1 cellular context compared by ENCODE assay signal in the genomic region with DNA sequence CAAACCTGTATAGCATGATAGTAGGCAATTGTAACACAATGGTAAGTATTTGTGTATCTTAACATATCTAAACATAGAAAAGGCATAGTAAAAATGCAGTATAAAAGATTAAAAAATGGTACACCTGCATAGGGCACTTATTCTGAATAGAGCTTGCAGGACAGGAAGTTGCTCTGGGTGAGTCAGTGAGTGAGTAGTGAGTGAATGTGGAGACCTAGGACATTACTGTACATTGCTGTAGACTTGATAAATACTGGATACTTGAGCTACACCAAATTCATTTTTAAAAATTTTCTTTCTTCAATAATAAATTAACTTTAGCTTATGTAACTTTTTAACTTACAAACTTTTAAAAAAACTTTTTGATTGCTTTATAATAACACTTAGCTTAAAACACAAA.
TF ChIP-seq lines count a peak whose summit lies in the region.

No MANE protein-coding gene starts in this region.

TF ChIP-seq in IMR-90, 13 proteins besides CTCF, POLR2A, EP300 and RAD21 (continued from another document):
- TF ChIP-seq, protein P1, sequence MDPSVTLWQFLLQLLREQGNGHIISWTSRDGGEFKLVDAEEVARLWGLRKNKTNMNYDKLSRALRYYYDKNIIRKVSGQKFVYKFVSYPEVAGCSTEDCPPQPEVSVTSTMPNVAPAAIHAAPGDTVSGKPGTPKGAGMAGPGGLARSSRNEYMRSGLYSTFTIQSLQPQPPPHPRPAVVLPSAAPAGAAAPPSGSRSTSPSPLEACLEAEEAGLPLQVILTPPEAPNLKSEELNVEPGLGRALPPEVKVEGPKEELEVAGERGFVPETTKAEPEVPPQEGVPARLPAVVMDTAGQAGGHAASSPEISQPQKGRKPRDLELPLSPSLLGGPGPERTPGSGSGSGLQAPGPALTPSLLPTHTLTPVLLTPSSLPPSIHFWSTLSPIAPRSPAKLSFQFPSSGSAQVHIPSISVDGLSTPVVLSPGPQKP (IDR thresholded peaks at IDR 0.05; ENCODE audit: borderline replicate concordance, low read depth, low read length), result no peak
- no peak for TF ChIP-seq NFE2L2 (IDR thresholded peaks at IDR 0.05; ENCODE audit: low read depth, low read length)
- no peak for TF ChIP-seq MXI1 (IDR thresholded peaks at IDR 0.05; ENCODE audit: borderline replicate concordance, low read depth, low read length)
- no peak for TF ChIP-seq BHLHE40 (IDR thresholded peaks at IDR 0.05; ENCODE audit: low read depth, low read length)
- no peak for TF ChIP-seq RFX5 (IDR thresholded peaks at IDR 0.05; ENCODE audit: low read depth, low read length)
- TF ChIP-seq MAZ (IDR thresholded peaks at IDR 0.05; ENCODE audit: borderline replicate concordance, low read depth, low read length), result no peak
- no peak for TF ChIP-seq MAFK (IDR thresholded peaks at IDR 0.05; ENCODE audit: low read depth, low read length)
- no peak for TF ChIP-seq FOS (IDR thresholded peaks at IDR 0.05; ENCODE audit: low read depth, low read length)
- TF ChIP-seq RCOR1 (IDR thresholded peaks at IDR 0.05; ENCODE audit: insufficient replicate concordance, low read length), result no peak
- TF ChIP-seq, protein P2, sequence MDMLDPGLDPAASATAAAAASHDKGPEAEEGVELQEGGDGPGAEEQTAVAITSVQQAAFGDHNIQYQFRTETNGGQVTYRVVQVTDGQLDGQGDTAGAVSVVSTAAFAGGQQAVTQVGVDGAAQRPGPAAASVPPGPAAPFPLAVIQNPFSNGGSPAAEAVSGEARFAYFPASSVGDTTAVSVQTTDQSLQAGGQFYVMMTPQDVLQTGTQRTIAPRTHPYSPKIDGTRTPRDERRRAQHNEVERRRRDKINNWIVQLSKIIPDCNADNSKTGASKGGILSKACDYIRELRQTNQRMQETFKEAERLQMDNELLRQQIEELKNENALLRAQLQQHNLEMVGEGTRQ (IDR thresholded peaks at IDR 0.05; ENCODE audit: low read depth, low read length), result no peak
